Comparison of ENCODE assay signal across 1 cellular context in genomic region chr20:48326434-48326691, GRCh38.
TF ChIP-seq lines count a peak whose summit lies in the region.

No MANE protein-coding gene starts in this region.

TF ChIP-seq in H1, 55 proteins besides CTCF, POLR2A, EP300 and RAD21 (continued from another document):
- no peak for TF ChIP-seq POU5F1 (IDR thresholded peaks at IDR 0.05; ENCODE audit: low read depth, low read length)
- TF ChIP-seq, protein P1, sequence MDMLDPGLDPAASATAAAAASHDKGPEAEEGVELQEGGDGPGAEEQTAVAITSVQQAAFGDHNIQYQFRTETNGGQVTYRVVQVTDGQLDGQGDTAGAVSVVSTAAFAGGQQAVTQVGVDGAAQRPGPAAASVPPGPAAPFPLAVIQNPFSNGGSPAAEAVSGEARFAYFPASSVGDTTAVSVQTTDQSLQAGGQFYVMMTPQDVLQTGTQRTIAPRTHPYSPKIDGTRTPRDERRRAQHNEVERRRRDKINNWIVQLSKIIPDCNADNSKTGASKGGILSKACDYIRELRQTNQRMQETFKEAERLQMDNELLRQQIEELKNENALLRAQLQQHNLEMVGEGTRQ (IDR thresholded peaks at IDR 0.05; ENCODE audit: low read length), result no peak
- TF ChIP-seq NRF1 (IDR thresholded peaks at IDR 0.05; ENCODE audit: low read depth, low read length), result no peak
- no peak for TF ChIP-seq BRCA1 (IDR thresholded peaks at IDR 0.05; ENCODE audit: low read depth, low read length)
- no peak for TF ChIP-seq ZNF274 (IDR thresholded peaks at IDR 0.05; ENCODE audit: borderline replicate concordance, extremely low read depth, low read length)
- TF ChIP-seq MAFK (IDR thresholded peaks at IDR 0.05; ENCODE audit: low read depth, low read length), result no peak
- no peak for TF ChIP-seq ASH2L (IDR thresholded peaks at IDR 0.05; ENCODE audit: low read length)
- TF ChIP-seq BCL11A (IDR thresholded peaks at IDR 0.05; ENCODE audit: low read depth in 2 of 2, low read length in 2 of 2), result no peak
- TF ChIP-seq, protein P2, sequence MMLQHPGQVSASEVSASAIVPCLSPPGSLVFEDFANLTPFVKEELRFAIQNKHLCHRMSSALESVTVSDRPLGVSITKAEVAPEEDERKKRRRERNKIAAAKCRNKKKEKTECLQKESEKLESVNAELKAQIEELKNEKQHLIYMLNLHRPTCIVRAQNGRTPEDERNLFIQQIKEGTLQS (IDR thresholded peaks at IDR 0.05; ENCODE audit: insufficient read depth, low read depth, low read length), result no peak
- TF ChIP-seq TEAD4 (IDR thresholded peaks at IDR 0.05; ENCODE audit: low read depth, low read length), result no peak
- no peak for TF ChIP-seq SP1 (IDR thresholded peaks at IDR 0.05; ENCODE audit: low read depth, low read length)
- TF ChIP-seq GABPA (IDR thresholded peaks at IDR 0.05; ENCODE audit: borderline replicate concordance, insufficient read depth, low read length), result no peak
